21 cellular contexts compared by ENCODE assay signal in the genomic region with DNA sequence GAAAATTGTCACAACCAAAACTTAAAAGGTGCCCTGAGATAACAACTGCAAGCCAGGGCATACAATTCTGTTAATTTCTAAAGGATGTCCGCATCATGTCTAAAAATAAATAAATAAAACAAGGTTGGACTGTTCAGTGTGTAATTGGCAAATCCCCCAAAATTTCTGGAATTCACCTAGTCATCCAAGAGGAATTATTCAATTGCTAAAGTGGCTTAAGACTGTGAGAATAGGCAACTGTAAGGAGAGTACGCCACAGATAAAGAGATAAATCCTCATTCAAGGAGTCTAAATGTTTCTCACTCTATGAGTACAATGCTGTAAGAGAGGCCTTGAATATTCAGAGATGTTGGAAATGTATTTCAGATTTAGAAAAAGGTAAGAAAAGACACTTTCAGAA. TPM values are rescaled to one million over a fixed set of nuclear protein-coding genes. Genes with fewer than 3 reads are reported as not detected.
DNase-seq lines count a peak whose midpoint lies in the region; ATAC-seq and TF ChIP-seq lines count a peak whose summit lies in the region.
"Had no signal": no experiment of that assay in that cellular context is flagged by ENCODE, and none has a peak within 500 bp of the region (broad histone marks: within the 10 kb centered on the region; RNA-seq: fewer than 3 reads in every experiment).

No MANE protein-coding gene starts in this region.

- TF ChIP-seq CTCF in PC-3 (conservative IDR thresholded peaks at IDR 0.05; ENCODE audit: low read depth, low read length) (no peak), fibroblast of mammary gland (conservative IDR thresholded peaks at IDR 0.05; ENCODE audit: control insufficient read depth, insufficient read depth, low read depth, low read length) (no peak)

- no peaks in the 10 kb centered on the region for H3F3A ChIP-seq in PC-3 (ENCODE audit: low read length, unreplicated experiment)

- peaks cover 39 to 66% of the 10 kb centered on the region in 2 donors for H3K36me3 Mint-ChIP-seq in stimulated activated naive B cell treated with anti-CD40 and anti-IgM and Interleukin-4, amounts not matched to agents 10 μg/mL and 1 μg/mL and 100 μg/mL, for 72 hours
- peaks cover 2% of the 10 kb centered on the region for H3K36me3 Mint-ChIP-seq in activated T-helper 2 cell treated with anti-CD3 and anti-CD28 coated beads, Interferon-gamma antibody, Interleukin-2, Interleukin-4, amounts not matched to agents 10 μg/mL and 5 μg/mL and 100 μg/mL, durations not matched to agents 14 hours and 24 hours and 36 hours (ENCODE audit: low read depth)
- H3K36me3 Mint-ChIP-seq: activated CD4-positive, alpha-beta memory T cell treated with anti-CD3 and anti-CD28 coated beads for 36 hours; activated naive CD8-positive, alpha-beta T cell treated with anti-CD3 and anti-CD28 coated beads, Interleukin-2, amount 10 ng/mL, durations not matched to agents 7 days and 5 days; CD8-positive, alpha-beta T cell; naive thymus-derived CD8-positive, alpha-beta T cell had no signal

- H3K27me3 Mint-ChIP-seq in stimulated activated naive B cell treated with anti-CD40 and anti-IgM and Interleukin-4, amounts not matched to agents 10 μg/mL and 1 μg/mL and 100 μg/mL, for 72 hours = no peaks in the 10 kb centered on the region
- H3K27me3 Mint-ChIP-seq in activated T-helper 2 cell treated with anti-CD3 and anti-CD28 coated beads, Interferon-gamma antibody, Interleukin-2, Interleukin-4, amounts not matched to agents 10 μg/mL and 5 μg/mL and 100 μg/mL, durations not matched to agents 14 hours and 24 hours and 36 hours (ENCODE audit: low read depth) = peaks cover 10% of the 10 kb centered on the region

- peak overlapping the region; percentile 28 for H3K27ac Mint-ChIP-seq in stimulated activated naive B cell treated with anti-CD40 and anti-IgM and Interleukin-4, amounts not matched to agents 10 μg/mL and 1 μg/mL and 100 μg/mL, for 72 hours
- no peak overlapping the region for H3K27ac Mint-ChIP-seq in activated T-helper 2 cell treated with anti-CD3 and anti-CD28 coated beads, Interferon-gamma antibody, Interleukin-2, Interleukin-4, amounts not matched to agents 10 μg/mL and 5 μg/mL and 100 μg/mL, durations not matched to agents 14 hours and 24 hours and 36 hours
- H3K27ac Mint-ChIP-seq: activated CD4-positive, alpha-beta memory T cell treated with anti-CD3 and anti-CD28 coated beads for 36 hours; activated naive CD8-positive, alpha-beta T cell treated with anti-CD3 and anti-CD28 coated beads, Interleukin-2, amount 10 ng/mL, durations not matched to agents 7 days and 5 days; CD8-positive, alpha-beta T cell; H9 had no signal

- POLR2A ChIA-PET in PC-3 (lab: Charles Lee; ENCODE audit: unreplicated experiment) = no interaction called here

- H3K4me1 ChIP-seq in PC-3 (ENCODE audit: insufficient read depth, low read length) = no peaks in the 10 kb centered on the region
- H3K4me1 ChIP-seq: gastroesophageal sphincter, tibial artery had no signal

- peaks cover 71 to 97% of the 10 kb centered on the region in 2 donors for H3K4me1 Mint-ChIP-seq in stimulated activated naive B cell treated with anti-CD40 and anti-IgM and Interleukin-4, amounts not matched to agents 10 μg/mL and 1 μg/mL and 100 μg/mL, for 72 hours
- H3K4me1 Mint-ChIP-seq in activated T-helper 2 cell treated with anti-CD3 and anti-CD28 coated beads, Interferon-gamma antibody, Interleukin-2, Interleukin-4, amounts not matched to agents 10 μg/mL and 5 μg/mL and 100 μg/mL, durations not matched to agents 14 hours and 24 hours and 36 hours (ENCODE audit: low read depth) = peaks cover 25% of the 10 kb centered on the region

- no peak overlapping the region for H3K9ac ChIP-seq in PC-3 (ENCODE audit: low read length)

- no peak overlapping the region for H3K27ac ChIP-seq in PC-3 (ENCODE audit: low read length)
- H3K27ac ChIP-seq: gastroesophageal sphincter, PC-9, tibial artery had no signal

- H3K9me2 ChIP-seq in PC-3 (replicated peaks; ENCODE audit: low read length) = no peaks in the 10 kb centered on the region

- H3K79me2 ChIP-seq in PC-3 (ENCODE audit: low read length) = no peaks in the 10 kb centered on the region

- CTCF ChIA-PET in PC-3 (lab: Charles Lee) = no interaction called here

- H3K36me3 ChIP-seq in PC-3 (ENCODE audit: low read depth, low read length) = no peaks in the 10 kb centered on the region
- H3K36me3 ChIP-seq: gastroesophageal sphincter, tibial artery had no signal

- intact Hi-C loops in PC-3 (cut with micrococcal nuclease) = no loop called here
- intact Hi-C loops in activated T-helper 2 cell treated with anti-CD3 and anti-CD28 coated beads, Interferon-gamma antibody, Interleukin-2, Interleukin-4, amounts not matched to agents 10 μg/mL and 5 μg/mL and 100 μg/mL, durations not matched to agents 14 hours and 24 hours and 36 hours (cut with micrococcal nuclease) = no loop called here

- ATAC-seq in PC-3 = no peak
- no peak for ATAC-seq in stimulated activated naive B cell treated with anti-CD40 and anti-IgM and Interleukin-4, amounts not matched to agents 10 μg/mL and 1 μg/mL and 100 μg/mL, for 72 hours (replicated peaks)
- ATAC-seq: activated T-cell treated with anti-CD3 and anti-CD28 coated beads, Interleukin-2, amount 50 U/mL, for 4 hours; CD8-positive, alpha-beta T cell; gastroesophageal sphincter; naive thymus-derived CD8-positive, alpha-beta T cell had no signal

- BruUV-seq in PC-3 (replicated peaks; lab: Mats Ljungman, UMichigan) = no TSS peak

- no peak overlapping the region for H3K4me3 ChIP-seq in PC-3 (ENCODE audit: low read length)
- no peak overlapping the region for H3K4me3 ChIP-seq in fibroblast of mammary gland (ENCODE audit: control insufficient read depth, low read depth, low read length)
- H3K4me3 ChIP-seq: gastroesophageal sphincter, PC-9, smooth muscle cell, tibial artery had no signal

- H3K4me2 ChIP-seq in PC-3 (ENCODE audit: low read length) = no peak overlapping the region
- H3K4me2 ChIP-seq: PC-9, smooth muscle cell had no signal

- peak; percentile 28 for DNase-seq in GM03348 (ENCODE audit: low spot score)
- DNase-seq in PC-3 = peak; percentile 3
- DNase-seq in fibroblast of mammary gland (ENCODE audit: low read depth) = peak; percentile 36
- DNase-seq in stimulated activated naive B cell treated with anti-CD40 and anti-IgM and Interleukin-4, amounts not matched to agents 10 μg/mL and 1 μg/mL and 100 μg/mL, for 72 hours = no peak
- no peak for DNase-seq in NCI-H1694 treated with DMSO at 0.1 percent for 48 hours (lab: John Stamatoyannopoulos, UW)
- DNase-seq in NCI-H1930 (lab: John Stamatoyannopoulos, UW) = no peak
- no peak for DNase-seq in activated T-helper 2 cell treated with anti-CD3 and anti-CD28 coated beads, Interferon-gamma antibody, Interleukin-2, Interleukin-4, amounts not matched to agents 10 μg/mL and 5 μg/mL and 100 μg/mL, durations not matched to agents 14 hours and 24 hours and 36 hours (ENCODE audit: low spot score)
- DNase-seq: activated CD4-positive, alpha-beta memory T cell treated with anti-CD3 and anti-CD28 coated beads for 36 hours; activated naive CD8-positive, alpha-beta T cell treated with anti-CD3 and anti-CD28 coated beads, Interleukin-2, amount 10 ng/mL, durations not matched to agents 7 days and 5 days; activated T-cell treated with anti-CD3 and anti-CD28 coated beads, Interleukin-2, amount 50 U/mL, for 4 hours; CD8-positive, alpha-beta T cell; DND-41; H9; MV-4-11; naive thymus-derived CD8-positive, alpha-beta T cell; NCI-H2081 treated with DMSO at 0.1 percent for 48 hours; NCI-H748 treated with DMSO at 0.1 percent for 48 hours; tibial artery had no signal

- H3K4me3 Mint-ChIP-seq in stimulated activated naive B cell treated with anti-CD40 and anti-IgM and Interleukin-4, amounts not matched to agents 10 μg/mL and 1 μg/mL and 100 μg/mL, for 72 hours = no peak overlapping the region
- no peak overlapping the region for H3K4me3 Mint-ChIP-seq in activated T-helper 2 cell treated with anti-CD3 and anti-CD28 coated beads, Interferon-gamma antibody, Interleukin-2, Interleukin-4, amounts not matched to agents 10 μg/mL and 5 μg/mL and 100 μg/mL, durations not matched to agents 14 hours and 24 hours and 36 hours (ENCODE audit: low read depth)
- H3K4me3 Mint-ChIP-seq: activated CD4-positive, alpha-beta memory T cell treated with anti-CD3 and anti-CD28 coated beads for 36 hours; activated naive CD8-positive, alpha-beta T cell treated with anti-CD3 and anti-CD28 coated beads, Interleukin-2, amount 10 ng/mL, durations not matched to agents 7 days and 5 days; activated T-cell treated with anti-CD3 and anti-CD28 coated beads, Interleukin-2, amount 50 U/mL, for 4 hours; CD8-positive, alpha-beta T cell; H9; naive thymus-derived CD8-positive, alpha-beta T cell had no signal

- H3K27me3 ChIP-seq in PC-3 (ENCODE audit: low read length) = no peaks in the 10 kb centered on the region

- H3K9me3 ChIP-seq in PC-3 (ENCODE audit: low read length) = no peaks in the 10 kb centered on the region
- H3K9me3 ChIP-seq: gastroesophageal sphincter, tibial artery had no signal

- H3K9me3 Mint-ChIP-seq in stimulated activated naive B cell treated with anti-CD40 and anti-IgM and Interleukin-4, amounts not matched to agents 10 μg/mL and 1 μg/mL and 100 μg/mL, for 72 hours = peaks cover 4 to 7% of the 10 kb centered on the region in 2 donors
- peaks cover 8% of the 10 kb centered on the region for H3K9me3 Mint-ChIP-seq in activated T-helper 2 cell treated with anti-CD3 and anti-CD28 coated beads, Interferon-gamma antibody, Interleukin-2, Interleukin-4, amounts not matched to agents 10 μg/mL and 5 μg/mL and 100 μg/mL, durations not matched to agents 14 hours and 24 hours and 36 hours
- H3K9me3 Mint-ChIP-seq: CD8-positive, alpha-beta T cell had no signal

- no peak overlapping the region for H2AFZ ChIP-seq in PC-3 (ENCODE audit: low read length)
- H2AFZ ChIP-seq: PC-9 had no signal

- no peaks in the 10 kb centered on the region for H4K20me1 ChIP-seq in PC-3 (ENCODE audit: low read length)

RNA-seq across cellular contexts. Expression of a gene that starts 37.2 kb away (rescaled TPM):
- total RNA-seq in PC-3 (2014; rRNA removed) = 3.7 and 4.7 TPM in 2 replicates
- total RNA-seq in activated T-helper 2 cell treated with anti-CD3 and anti-CD28 coated beads, Interferon-gamma antibody, Interleukin-2, Interleukin-4, amounts not matched to agents 10 μg/mL and 5 μg/mL and 100 μg/mL, durations not matched to agents 14 hours and 24 hours and 36 hours = 12.4 and 14.0 TPM in 2 replicates

Comparison
In these comparisons a context has a peak if more than half of its experiments do, and no peak if none do; other contexts are left out.
1. DNase-seq: peak in GM03348 (single experiment), PC-3 (single experiment) and fibroblast of mammary gland (single experiment); none in stimulated activated naive B cell treated with anti-CD40 and anti-IgM and Interleukin-4, amounts not matched to agents 10 μg/mL and 1 μg/mL and 100 μg/mL, for 72 hours (single experiment), NCI-H1694 treated with DMSO at 0.1 percent for 48 hours (single experiment), NCI-H1930 (0 of 2) and activated T-helper 2 cell treated with anti-CD3 and anti-CD28 coated beads, Interferon-gamma antibody, Interleukin-2, Interleukin-4, amounts not matched to agents 10 μg/mL and 5 μg/mL and 100 μg/mL, durations not matched to agents 14 hours and 24 hours and 36 hours (single experiment).